Comparison of ENCODE assay signal across 16 cellular contexts in genomic region chr6:72420409-72420808, GRCh38.
DNase-seq lines count a peak whose midpoint lies in the region; ATAC-seq and TF ChIP-seq lines count a peak whose summit lies in the region.
"Had no signal": no experiment of that assay in that cellular context is flagged by ENCODE, and none has a peak within 500 bp of the region (broad histone marks: within the 10 kb centered on the region; RNA-seq: fewer than 3 reads in every experiment).

No MANE protein-coding gene starts in this region.

- DNase-seq in GM23338 (ENCODE audit: low spot score) (no peak), IMR-90 (no peak), cardiac septum (ENCODE audit: low spot score) (no peak)
- no peak for DNase-seq in activated CD4-positive, alpha-beta T cell treated with anti-CD3 and anti-CD28 coated beads for 1 hour
- DNase-seq: AML-193, GDM1, MM.1S, NCI-H1092, NCI-H1436 treated with DMSO at 0.1 percent for 48 hours, NCI-H2029 treated with DMSO at 0.1 percent for 48 hours, SHP77 had no signal

- no peak overlapping the region; the same call in 1 of the 2 replicates for H4K5ac ChIP-seq in IMR-90 (ENCODE audit: low read depth, low read length)

- H3K4me3 ChIP-seq in GM23338 (no peak overlapping the region), IMR-90 (ENCODE audit: insufficient read depth, low read depth, low read length) (no peak overlapping the region)

- H3K27me3 Mint-ChIP-seq in GM23338 (ENCODE audit: insufficient read depth, low read depth, poor library complexity) = no peaks in the 10 kb centered on the region

- H2BK120ac ChIP-seq in IMR-90 (ENCODE audit: low read depth, low read length) = peak overlapping the region; percentile 66; the same call in 1 of the 2 replicates

- no peaks in the 10 kb centered on the region for H3K36me3 Mint-ChIP-seq in GM23338 (ENCODE audit: low read depth)

- no peak overlapping the region for H3K4me3 Mint-ChIP-seq in GM23338

- H2AFZ ChIP-seq in GM23338 (0 out of 2 replicates have a peak overlapping the region, but pooled peaks have one; percentile 11), IMR-90 (replicated peaks; ENCODE audit: low read length, poor library complexity) (no peak overlapping the region)

- peak overlapping the region; percentile 52; the same call in 1 of the 2 replicates for H4K91ac ChIP-seq in IMR-90 (ENCODE audit: insufficient read depth, low read depth, low read length)

- H2BK20ac ChIP-seq in IMR-90 (ENCODE audit: low read depth, low read length) = peak overlapping the region; percentile 36; the same call in 1 of the 2 replicates

- in situ Hi-C loops in IMR-90 (cut with MboI; ENCODE audit: low sequenced_read_pairs) = loop anchor here (25.0 kb wide), 1 partner anchor 917 kb away; no protein-coding TSS in a partner anchor

- H3K4me2 ChIP-seq in GM23338 = no peak overlapping the region
- H3K4me2 ChIP-seq in IMR-90 (ENCODE audit: low read depth, low read length) = no peak overlapping the region

- H3K4me1 Mint-ChIP-seq in GM23338 = peaks cover 25% of the 10 kb centered on the region

- H3K56ac ChIP-seq in IMR-90 (ENCODE audit: extremely low read depth, insufficient read depth, low read length) = no peak overlapping the region

- H3K9me3 ChIP-seq in IMR-90 (ENCODE audit: control insufficient read depth, insufficient read depth, low read length) = no peaks in the 10 kb centered on the region

- H3K4me1 ChIP-seq in GM23338 (ENCODE audit: insufficient read depth) = 0 out of 2 replicates have a peak, but pooled peaks cover 3% of the 10 kb centered on the region
- peaks cover 9% of the 10 kb centered on the region for H3K4me1 ChIP-seq in IMR-90 (ENCODE audit: control insufficient read depth, insufficient read depth, low read length)

- no peaks in the 10 kb centered on the region for H3K9me2 ChIP-seq in GM23338 (ENCODE audit: insufficient read depth)

- H3K9me1 ChIP-seq in IMR-90 (ENCODE audit: insufficient read depth, low read length) = peaks cover 3% of the 10 kb centered on the region; the same call in 1 of the 2 replicates

- H3K27ac Mint-ChIP-seq in GM23338 = peak overlapping the region; percentile 6; the same call in 1 of the 2 replicates

- H3F3A ChIP-seq in GM23338 (replicated peaks; ENCODE audit: low read depth) = no peaks in the 10 kb centered on the region

- no peak for TF ChIP-seq RAD21 in IMR-90 (IDR thresholded peaks at IDR 0.05; ENCODE audit: low read length)

- dilution Hi-C loops in IMR-90 (cut with HindIII; ENCODE audit: low sequenced_read_pairs, unreplicated experiment) = no loop called here

- H3K9ac ChIP-seq in IMR-90 (ENCODE audit: low read depth, low read length) = no peak overlapping the region

- H3K23ac ChIP-seq in IMR-90 (ENCODE audit: low read depth, low read length) = no peak overlapping the region

- no peaks in the 10 kb centered on the region for H3K79me1 ChIP-seq in IMR-90 (ENCODE audit: low read depth in 1 of 2, low read length in 2 of 2)

- no peaks in the 10 kb centered on the region for H3K9me3 Mint-ChIP-seq in GM23338

- no peak for ATAC-seq in GM23338
- no peak for ATAC-seq in IMR-90 (ENCODE audit: low read depth)
- ATAC-seq in HG02588 (IDR thresholded peaks at IDR 0.05; ENCODE audit: unreplicated experiment) = no peak

- no peak for TF ChIP-seq POLR2A in IMR-90 (IDR thresholded peaks at IDR 0.05; ENCODE audit: low read depth, low read length)

- H3K27ac ChIP-seq in GM23338 (ENCODE audit: low read depth) (no peak overlapping the region), IMR-90 (ENCODE audit: insufficient read depth, low read length) (no peak overlapping the region), cingulate gyrus (ENCODE audit: low read depth, low read length) (peak overlapping the region; percentile 31), temporal lobe (ENCODE audit: low read depth, low read length) (peak overlapping the region; percentile 30)
- H3K27ac ChIP-seq: C4-2B, SK-N-MC had no signal

- no peaks in the 10 kb centered on the region for H3K79me2 ChIP-seq in GM23338 (replicated peaks; ENCODE audit: insufficient read depth)

- WGBS in IMR-90 (ENCODE audit: extremely low coverage in 2 of 2, insufficient read length in 1 of 2), 2 experiments = 80% methylated on average over 1 of the region's 3 CpGs; no CpG with 5 or more reads in 1 of the 2 experiments

- BruUV-seq in IMR-90 (replicated peaks; lab: Mats Ljungman, UMichigan) = no TSS peak

- H3K14ac ChIP-seq in IMR-90 (replicated peaks; ENCODE audit: low read depth, low read length) = no peak overlapping the region

- H3K18ac ChIP-seq in IMR-90 (ENCODE audit: low read depth, low read length) = no peak overlapping the region; the same call in 1 of the 2 replicates

- 0 out of 2 replicates have a peak overlapping the region, but pooled peaks have one; percentile 42 for H2AK5ac ChIP-seq in IMR-90 (ENCODE audit: low read depth, low read length)

- H2BK5ac ChIP-seq in IMR-90 (ENCODE audit: low read depth, low read length, poor library complexity, severe bottlenecking) = peak overlapping the region; percentile 17

- POLR2A ChIA-PET in IMR-90 (lab: Charles Lee; ENCODE audit: unreplicated experiment) = no interaction called here

- TF ChIP-seq CTCF in GM23338 (conservative IDR thresholded peaks at IDR 0.05; ENCODE audit: low read depth in 2 of 2) (no peak), IMR-90 (conservative IDR thresholded peaks at IDR 0.05; ENCODE audit: low read depth, low read length) (no peak)

- CTCF ChIA-PET in IMR-90 (lab: Yijun Ruan, JAX) = no interaction called here

- no peak overlapping the region for H2AK9ac ChIP-seq in IMR-90 (replicated peaks; ENCODE audit: low read depth, low read length, poor library complexity)

- H3K27me3 ChIP-seq in GM23338 (ENCODE audit: insufficient read depth) = no peaks in the 10 kb centered on the region
- H3K27me3 ChIP-seq in IMR-90 (ENCODE audit: control insufficient read depth, insufficient read depth, low read length) = no peaks in the 10 kb centered on the region

- H3K36me3 ChIP-seq in GM23338 (ENCODE audit: insufficient read depth) = no peaks in the 10 kb centered on the region
- no peaks in the 10 kb centered on the region for H3K36me3 ChIP-seq in IMR-90 (ENCODE audit: control insufficient read depth, insufficient read depth, low read length)

- intact Hi-C loops in IMR-90 (cut with micrococcal nuclease) (no loop called here), cardiac septum (cut with DNase I) (no loop called here)

- no peaks in the 10 kb centered on the region for H4K20me1 ChIP-seq in GM23338 (replicated peaks; ENCODE audit: insufficient read depth)
- H4K20me1 ChIP-seq in IMR-90 (ENCODE audit: insufficient read depth, low read length) = no peaks in the 10 kb centered on the region

- peak overlapping the region; percentile 44; the same call in 1 of the 3 replicates for H2BK15ac ChIP-seq in IMR-90 (ENCODE audit: low read depth, low read length)

- peak overlapping the region; percentile 48; the same call in 1 of the 2 replicates for H3K4ac ChIP-seq in IMR-90 (ENCODE audit: low read depth, low read length)

- H4K8ac ChIP-seq in IMR-90 (ENCODE audit: low read depth in 2 of 2, low read length in 2 of 2) = peak overlapping the region; percentile 22 to 55; a peak in 1 of 4 replicates

TF ChIP-seq in GM23338, 12 proteins besides CTCF, POLR2A, EP300 and RAD21:
- TF ChIP-seq ZNF114 (CRISPR knock-in tag; IDR thresholded peaks at IDR 0.05) (no peak), ETS1 (IDR thresholded peaks at IDR 0.05) (no peak)

TF ChIP-seq in IMR-90, 13 proteins besides CTCF, POLR2A, EP300 and RAD21:
- TF ChIP-seq RCOR1 (IDR thresholded peaks at IDR 0.05; ENCODE audit: insufficient replicate concordance, low read length) = no peak
- TF ChIP-seq MAFK (IDR thresholded peaks at IDR 0.05; ENCODE audit: low read depth, low read length) = no peak
- TF ChIP-seq ELK1 (IDR thresholded peaks at IDR 0.05; ENCODE audit: borderline replicate concordance, low read depth, low read length) = no peak
- TF ChIP-seq FOS (IDR thresholded peaks at IDR 0.05; ENCODE audit: low read depth, low read length) = no peak
- TF ChIP-seq CEBPB (IDR thresholded peaks at IDR 0.05; ENCODE audit: low read depth, low read length) = no peak
- TF ChIP-seq NFE2L2 (IDR thresholded peaks at IDR 0.05; ENCODE audit: low read depth, low read length) = no peak
- TF ChIP-seq SMC3 (IDR thresholded peaks at IDR 0.05; ENCODE audit: low read depth, low read length) = no peak
- TF ChIP-seq RFX5 (IDR thresholded peaks at IDR 0.05; ENCODE audit: low read depth, low read length) = no peak
- no peak for TF ChIP-seq MAZ (IDR thresholded peaks at IDR 0.05; ENCODE audit: borderline replicate concordance, low read depth, low read length)
- no peak for TF ChIP-seq MXI1 (IDR thresholded peaks at IDR 0.05; ENCODE audit: borderline replicate concordance, low read depth, low read length)
- no peak for TF ChIP-seq USF2 (IDR thresholded peaks at IDR 0.05; ENCODE audit: low read depth, low read length)
- TF ChIP-seq CHD1 (IDR thresholded peaks at IDR 0.05; ENCODE audit: low read depth, low read length) = no peak
- no peak for TF ChIP-seq BHLHE40 (IDR thresholded peaks at IDR 0.05; ENCODE audit: low read depth, low read length)

Comparison
In these comparisons a context has a peak if more than half of its experiments do, and no peak if none do; other contexts are left out.
1. H3K27ac ChIP-seq: peak in cingulate gyrus (single experiment) and temporal lobe (single experiment); none in GM23338 (single experiment) and IMR-90 (single experiment).